25 cellular contexts compared by ENCODE assay signal in the genomic region with DNA sequence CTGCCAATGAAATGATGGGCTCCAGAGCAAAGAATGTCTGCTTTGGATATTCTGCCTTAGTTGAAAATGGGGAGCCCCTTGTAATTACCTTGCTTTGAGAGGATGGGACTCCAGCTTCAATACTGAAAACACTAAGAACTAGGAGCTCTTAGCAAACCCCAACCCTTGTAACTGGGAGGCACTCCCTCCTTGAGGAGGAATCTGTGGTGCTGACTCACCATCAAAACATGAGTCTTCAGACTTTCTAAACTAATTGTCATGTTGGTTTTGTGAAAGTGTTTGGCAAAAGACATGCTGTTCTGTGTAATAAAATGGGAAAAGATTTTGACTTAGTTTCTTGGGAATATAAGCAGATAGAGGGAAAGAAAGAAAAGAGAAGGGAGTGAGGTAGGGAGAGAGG.
A peak's percentile ranks its signal among the peaks of the same experiment; 100 is the strongest.
DNase-seq lines count a peak whose midpoint lies in the region; ATAC-seq, FAIRE-seq and TF ChIP-seq lines count a peak whose summit lies in the region.
"Had no signal": no experiment of that assay in that cellular context is flagged by ENCODE, and none has a peak within 500 bp of the region (broad histone marks: within the 10 kb centered on the region; RNA-seq: fewer than 3 reads in every experiment).

No MANE protein-coding gene starts in this region.

- in situ Hi-C loops in Caki2 (cut with HindIII; ENCODE audit: low pct_unique_long_range_greater_than_20kb, low sequenced_read_pairs), result no loop called here

- H3K9me3 ChIP-seq in left lung, result no peaks in the 10 kb centered on the region
- H3K9me3 ChIP-seq: BLaER1, esophagus squamous epithelium, sigmoid colon, suprapubic skin had no signal

- peak; percentile 7 for DNase-seq in Caki2 (ENCODE audit: low read depth)
- peak; percentile 20 for DNase-seq in RWPE1 (ENCODE audit: low spot score)
- DNase-seq in fibroblast of mammary gland (ENCODE audit: low read depth), result peak; percentile 34
- no peak for DNase-seq in left lung
- DNase-seq in DMS79 treated with DMSO at 0.1 percent for 48 hours (lab: John Stamatoyannopoulos, UW), result no peak
- no peak for DNase-seq in GM12892 (ENCODE audit: insufficient read length)
- no peak for DNase-seq in inferior parietal cortex (ENCODE audit: extremely low spot score)
- no peak for DNase-seq in MV-4-11 (lab: John Stamatoyannopoulos, UW)
- DNase-seq: activated CD8-positive, alpha-beta T cell treated with anti-CD3 and anti-CD28 coated beads for 36 hours; activated naive CD4-positive, alpha-beta T cell treated with Interleukin-2 at 50 U/mL for 16 hours; amygdala; effector CD8-positive, alpha-beta T cell; esophagus squamous epithelium; head of caudate nucleus; immature natural killer cell; naive B cell; NCI-H1417; NCI-H510A; RPMI8226; sigmoid colon; T1000 had no signal

- no peak for TF ChIP-seq POLR2A in GM12892 (IDR thresholded peaks at IDR 0.05; ENCODE audit: low read depth, low read length)

- CTCF ChIA-PET in RWPE1 (lab: Yijun Ruan, JAX), result interaction anchor here (0.7 kb wide), 1 partner anchor 449 kb away, joined by 5 read pairs; no protein-coding TSS in a partner anchor

- H3K4me3 ChIP-seq in fibroblast of mammary gland (ENCODE audit: control insufficient read depth, low read depth, low read length) (no peak overlapping the region), left lung (no peak overlapping the region)
- H3K4me3 ChIP-seq: BLaER1, esophagus squamous epithelium, sigmoid colon, suprapubic skin had no signal

- no peaks in the 10 kb centered on the region for H3K4me1 ChIP-seq in left lung
- H3K4me1 ChIP-seq: BLaER1, esophagus squamous epithelium, sigmoid colon, suprapubic skin had no signal

- no peaks in the 10 kb centered on the region for H3K36me3 ChIP-seq in left lung
- H3K36me3 ChIP-seq: BLaER1, esophagus squamous epithelium, sigmoid colon, suprapubic skin had no signal

- H3K27ac ChIP-seq in RWPE1 (no peak overlapping the region), left lung (no peak overlapping the region)
- H3K27ac ChIP-seq: BLaER1, esophagus squamous epithelium, sigmoid colon, suprapubic skin had no signal

- no peaks in the 10 kb centered on the region for H3K27me3 ChIP-seq in left lung
- H3K27me3 ChIP-seq: BLaER1, esophagus squamous epithelium, sigmoid colon, suprapubic skin had no signal

- POLR2A ChIA-PET in RWPE1 (lab: Yijun Ruan, JAX; ENCODE audit: low non-redundant PET), result no interaction called here

- FAIRE-seq in GM12892 (lab: Jason Lieb, UNC), result no peak
- FAIRE-seq: G401.6 had no signal

- TF ChIP-seq CTCF in RWPE1 (conservative IDR thresholded peaks at IDR 0.05; ENCODE audit: low read depth) (no peak), fibroblast of mammary gland (conservative IDR thresholded peaks at IDR 0.05; ENCODE audit: control insufficient read depth, insufficient read depth, low read depth, low read length) (no peak), left lung (IDR thresholded peaks at IDR 0.05) (no peak)

- ATAC-seq in left lung, result peak; percentile 95
- ATAC-seq: activated CD8-positive, alpha-beta T cell treated with anti-CD3 and anti-CD28 coated beads for 36 hours; SK-N-SH treated with all-trans-retinoic acid at 6 μM for 48 hours had no signal

- intact Hi-C loops in left lung (cut with DNase I), result no loop called here

Comparison
In these comparisons a context has a peak if more than half of its experiments do, and no peak if none do; other contexts are left out.
1. DNase-seq: peak in Caki2 (single experiment), RWPE1 (single experiment) and fibroblast of mammary gland (single experiment); none in left lung (0 of 2), DMS79 treated with DMSO at 0.1 percent for 48 hours (single experiment), GM12892 (single experiment), inferior parietal cortex (single experiment) and MV-4-11 (single experiment).